In the genomic region with DNA sequence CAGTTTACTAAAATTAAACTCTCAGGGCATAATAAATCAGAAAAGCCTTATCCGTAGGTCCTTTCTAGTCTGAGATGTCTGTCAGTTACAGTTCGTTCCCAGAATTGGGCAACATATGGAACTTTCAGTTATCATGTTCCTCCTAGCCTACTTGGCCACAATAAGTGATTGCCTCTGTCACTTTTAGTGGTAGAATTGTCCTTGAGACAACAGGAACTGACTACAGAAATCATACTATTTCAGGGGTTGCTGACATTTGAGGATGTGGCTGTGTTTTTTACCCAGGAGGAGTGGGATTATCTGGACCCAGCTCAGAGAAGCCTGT, we compare ENCODE assay signal across 8 cellular contexts. TPM values are rescaled to one million over a fixed set of nuclear protein-coding genes. Genes with fewer than 3 reads are reported as not detected.
DNase-seq lines count a peak whose midpoint lies in the region; ATAC-seq, FAIRE-seq and TF ChIP-seq lines count a peak whose summit lies in the region.

No MANE protein-coding gene starts in this region.

- no peaks in the 10 kb centered on the region for H3F3A ChIP-seq in PC-3 (ENCODE audit: low read length, unreplicated experiment)

- H2BK12ac ChIP-seq in trophoblast cell (ENCODE audit: low read length) = no peak overlapping the region

- H2BK5ac ChIP-seq in trophoblast cell (ENCODE audit: low read depth, low read length, poor library complexity) = no peak overlapping the region

- TF ChIP-seq CTCF in GM12864 (IDR thresholded peaks at IDR 0.05; ENCODE audit: low read depth, low read length, missing control alignments) (no peak), PC-3 (conservative IDR thresholded peaks at IDR 0.05; ENCODE audit: low read depth, low read length) (no peak), endothelial cell (IDR thresholded peaks at IDR 0.05; ENCODE audit: unreplicated experiment) (no peak)

- no peak for FAIRE-seq in urothelium cell line (lab: Jason Lieb, UNC)

- ATAC-seq in PC-3 (no peak), GM19351 (IDR thresholded peaks at IDR 0.05; ENCODE audit: unreplicated experiment) (no peak)

- H3K79me1 ChIP-seq in trophoblast cell (ENCODE audit: low read length) = peaks cover 6% of the 10 kb centered on the region

- H3K14ac ChIP-seq in trophoblast cell (ENCODE audit: low read length) = no peak overlapping the region

- H3K4ac ChIP-seq in trophoblast cell (ENCODE audit: low read depth, low read length) = peak overlapping the region; percentile 49

- H4K91ac ChIP-seq in trophoblast cell (ENCODE audit: low read depth, low read length) = no peak overlapping the region

- H4K8ac ChIP-seq in trophoblast cell (ENCODE audit: low read depth, low read length) = no peak overlapping the region

- H3K4me3 ChIP-seq in GM12864 (ENCODE audit: low read depth, low read length) = peak overlapping the region; percentile 80
- H3K4me3 ChIP-seq in PC-3 (ENCODE audit: low read length) = peak overlapping the region; percentile 70
- no peak overlapping the region for H3K4me3 ChIP-seq in trophoblast cell (ENCODE audit: low read depth, low read length)

- H4K12ac ChIP-seq in trophoblast cell (ENCODE audit: low read depth, low read length) = no peak overlapping the region

- H3K18ac ChIP-seq in trophoblast cell (ENCODE audit: low read length) = no peak overlapping the region

- intact Hi-C loops in PC-3 (cut with micrococcal nuclease) = no loop called here

- no peak overlapping the region for H2AK5ac ChIP-seq in trophoblast cell (ENCODE audit: low read length)

- H3K27ac ChIP-seq in PC-3 (ENCODE audit: low read length) (no peak overlapping the region), trophoblast cell (ENCODE audit: low read depth, low read length) (no peak overlapping the region)

- H3K27me3 ChIP-seq in PC-3 (ENCODE audit: low read length) (no peaks in the 10 kb centered on the region), trophoblast cell (ENCODE audit: insufficient read depth, low read length) (no peaks in the 10 kb centered on the region)

- H3K9ac ChIP-seq in PC-3 (ENCODE audit: low read length) (peak overlapping the region; percentile 72), trophoblast cell (ENCODE audit: low read length) (no peak overlapping the region)

- no TSS peak for BruUV-seq in PC-3 (replicated peaks; lab: Mats Ljungman, UMichigan)

- H2AFZ ChIP-seq in PC-3 (ENCODE audit: low read length) (peak overlapping the region; percentile 69; the same call in 1 of the 2 replicates), trophoblast cell (ENCODE audit: insufficient read depth, low read length, poor library complexity) (no peak overlapping the region)

- H3K9me3 ChIP-seq in PC-3 (ENCODE audit: low read length) (peaks cover 3% of the 10 kb centered on the region; the same call in 1 of the 2 replicates), trophoblast cell (ENCODE audit: insufficient read depth, low read depth, low read length) (no peaks in the 10 kb centered on the region)

- H3K23ac ChIP-seq in trophoblast cell (ENCODE audit: low read length) = no peak overlapping the region

- H3K36me3 Mint-ChIP-seq in endothelial cell (ENCODE audit: low read depth, unreplicated experiment) = peaks cover 50% of the 10 kb centered on the region

- H2BK120ac ChIP-seq in trophoblast cell (ENCODE audit: insufficient read depth, low read length, poor library complexity) = no peak overlapping the region

- CTCF ChIA-PET in PC-3 (lab: Charles Lee) = no interaction called here

- POLR2A ChIA-PET in PC-3 (lab: Charles Lee; ENCODE audit: unreplicated experiment) = interaction anchor here (0.6 kb wide), 1 partner anchor 797 kb away, joined by 7 read pairs; no protein-coding TSS in a partner anchor

- no peak for DNase-seq in GM12864 (ENCODE audit: low read depth)
- no peak for DNase-seq in PC-3
- no peak for DNase-seq in endothelial cell (ENCODE audit: low spot score)
- DNase-seq in trophoblast cell = no peak
- no peak for DNase-seq in stimulated activated CD4-positive, alpha-beta T cell treated with anti-CD3 and anti-CD28 coated beads, Interleukin-4, amount 100 ng/mL, for 4 hours
- no peak for DNase-seq in urothelium cell line (ENCODE audit: low spot score)
- no peak for DNase-seq in retina

- peaks cover 56% of the 10 kb centered on the region for H3K79me2 ChIP-seq in PC-3 (ENCODE audit: low read length)
- peaks cover 6% of the 10 kb centered on the region for H3K79me2 ChIP-seq in trophoblast cell (ENCODE audit: control insufficient read depth, insufficient read depth, low read length, poor library complexity)

- no CpG with 5 or more reads among the region's 2 CpGs for WGBS in trophoblast cell (ENCODE audit: extremely low coverage, insufficient coverage, insufficient read length)

- H3K27ac Mint-ChIP-seq in endothelial cell (ENCODE audit: unreplicated experiment) = no peak overlapping the region

- H3K4me1 Mint-ChIP-seq in endothelial cell (ENCODE audit: unreplicated experiment) = peaks cover 41% of the 10 kb centered on the region

- peaks cover 3% of the 10 kb centered on the region; the same call in 1 of the 2 replicates for H3K4me1 ChIP-seq in PC-3 (ENCODE audit: insufficient read depth, low read length)
- peaks cover 0 to 7% of the 10 kb centered on the region in 2 experiments for H3K4me1 ChIP-seq in trophoblast cell (ENCODE audit: control insufficient read depth in 1 of 2, insufficient read depth in 2 of 2, low read length in 2 of 2)

- peaks cover 2% of the 10 kb centered on the region for H3K9me3 Mint-ChIP-seq in endothelial cell (ENCODE audit: unreplicated experiment)

- H3K4me2 ChIP-seq in PC-3 (ENCODE audit: low read length) (peak overlapping the region; percentile 83), trophoblast cell (ENCODE audit: low read length) (peak overlapping the region; percentile 71)

- peaks cover 8% of the 10 kb centered on the region for H3K27me3 Mint-ChIP-seq in endothelial cell (ENCODE audit: unreplicated experiment)

- H3K9me2 ChIP-seq in PC-3 (replicated peaks; ENCODE audit: low read length) = no peaks in the 10 kb centered on the region

- H3K4me3 Mint-ChIP-seq in endothelial cell (ENCODE audit: unreplicated experiment) = peak overlapping the region; percentile 99

- no peaks in the 10 kb centered on the region for H4K20me1 ChIP-seq in PC-3 (ENCODE audit: low read length)

- peaks cover 61% of the 10 kb centered on the region for H3K36me3 ChIP-seq in PC-3 (ENCODE audit: low read depth, low read length)
- peaks cover 2 to 13% of the 10 kb centered on the region in 2 experiments for H3K36me3 ChIP-seq in trophoblast cell (ENCODE audit: control insufficient read depth in 1 of 2, insufficient read depth in 2 of 2, low read length in 2 of 2)

RNA-seq across cellular contexts. Expression of a gene that starts 1.0 kb away (rescaled TPM):
- total RNA-seq in PC-3 (2014; rRNA removed) (4.5 and 4.8 TPM in 2 replicates), endothelial cell (ENCODE audit: unreplicated experiment) (31.0 TPM)
- polyA plus RNA-seq in trophoblast cell (2013) = 7.7 and 8.2 TPM in 2 replicates

RNA-seq across cellular contexts. Expression of a gene that starts 1.2 kb away (rescaled TPM):
- 8.2 and 10.2 TPM in 2 replicates for total RNA-seq in PC-3 (2014; rRNA removed)
- total RNA-seq in endothelial cell (ENCODE audit: unreplicated experiment) = 11.1 TPM
- polyA plus RNA-seq in trophoblast cell (2013) = 10.1 and 10.3 TPM in 2 replicates

RNA-seq across cellular contexts. Expression of a gene that starts 14.8 kb away (rescaled TPM):
- total RNA-seq in PC-3 (2014; rRNA removed) (0.07 TPM in 1 of 2 replicates, not detected in the other), endothelial cell (ENCODE audit: unreplicated experiment) (not detected)
- 0.12 TPM in 2 replicates for polyA plus RNA-seq in trophoblast cell (2013)

RNA-seq across cellular contexts. Expression of a gene that starts 36.0 kb away (rescaled TPM):
- total RNA-seq in PC-3 (2014; rRNA removed) (not detected in 2 replicates), endothelial cell (ENCODE audit: unreplicated experiment) (0.31 TPM)
- not detected in 2 replicates for polyA plus RNA-seq in trophoblast cell (2013)
